Comparison of ENCODE assay signal across 1 cellular context in the genomic region with DNA sequence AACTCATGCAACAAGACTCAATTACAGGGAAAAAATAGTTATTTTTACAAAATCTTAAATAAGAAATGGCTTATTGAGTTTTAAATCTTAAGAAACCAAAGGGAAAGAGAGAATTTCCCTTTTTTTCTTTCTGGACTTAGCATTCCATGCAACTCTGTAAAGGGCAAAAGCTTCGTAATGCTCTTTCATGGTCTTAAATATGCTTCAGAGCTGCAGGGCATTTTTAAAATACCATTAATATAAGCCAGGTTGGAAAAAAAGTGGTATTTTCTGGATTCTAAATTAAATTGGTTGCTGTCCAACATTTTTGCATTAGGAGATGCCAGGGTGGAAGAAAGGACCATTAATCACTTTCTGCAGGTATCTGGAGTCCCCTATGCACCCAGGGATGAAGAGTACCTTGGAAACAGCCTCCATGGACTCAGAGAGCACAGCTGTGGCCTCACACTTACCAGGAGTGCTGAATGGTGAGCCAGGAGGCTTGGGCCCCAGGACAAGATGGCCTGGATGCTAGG.
A peak's percentile ranks its signal among the peaks of the same experiment; 100 is the strongest.
TF ChIP-seq lines count a peak whose summit lies in the region.

No MANE protein-coding gene starts in this region.

TF ChIP-seq in SK-N-SH, 30 proteins besides CTCF, POLR2A, EP300 and RAD21 (continued from another document):
- TF ChIP-seq ZBTB33 (IDR thresholded peaks at IDR 0.05; ENCODE audit: borderline replicate concordance, low read depth) (no peak), GABPA (IDR thresholded peaks at IDR 0.05; ENCODE audit: low read depth) (no peak), RCOR1 (IDR thresholded peaks at IDR 0.05; ENCODE audit: low read length) (no peak), SMC3 (IDR thresholded peaks at IDR 0.05; ENCODE audit: low read depth, low read length) (no peak), NFIC (IDR thresholded peaks at IDR 0.05; ENCODE audit: borderline replicate concordance) (peak; percentile 79), USF2 (IDR thresholded peaks at IDR 0.05; ENCODE audit: borderline replicate concordance, low read depth, low read length) (no peak), RFX5 (IDR thresholded peaks at IDR 0.05; ENCODE audit: low read length) (no peak), POLR2AphosphoS5 (IDR thresholded peaks at IDR 0.05; ENCODE audit: low read depth, low read length) (peak; percentile 35; the same call in 1 of the 2 replicates), SIN3A (IDR thresholded peaks at IDR 0.05; ENCODE audit: borderline replicate concordance, low read depth, low read length) (no peak), NRF1 (IDR thresholded peaks at IDR 0.05; ENCODE audit: low read depth, low read length) (no peak), MEF2A (IDR thresholded peaks at IDR 0.05; ENCODE audit: borderline replicate concordance, low read depth) (no peak), GATA2 (CRISPR knock-in tag; IDR thresholded peaks at IDR 0.05) (no peak), FOXJ3 (CRISPR knock-in tag; IDR thresholded peaks at IDR 0.05) (no peak), CHD2 (IDR thresholded peaks at IDR 0.05; ENCODE audit: low read length, partially characterized antibody) (no peak), YY1 (IDR thresholded peaks at IDR 0.05; ENCODE audit: low read depth) (no peak), REST (IDR thresholded peaks at IDR 0.05; ENCODE audit: low read depth, low read length) (0 out of 2 replicates have a peak, but pooled peaks have one; percentile 42)
- TF ChIP-seq, protein P1, sequence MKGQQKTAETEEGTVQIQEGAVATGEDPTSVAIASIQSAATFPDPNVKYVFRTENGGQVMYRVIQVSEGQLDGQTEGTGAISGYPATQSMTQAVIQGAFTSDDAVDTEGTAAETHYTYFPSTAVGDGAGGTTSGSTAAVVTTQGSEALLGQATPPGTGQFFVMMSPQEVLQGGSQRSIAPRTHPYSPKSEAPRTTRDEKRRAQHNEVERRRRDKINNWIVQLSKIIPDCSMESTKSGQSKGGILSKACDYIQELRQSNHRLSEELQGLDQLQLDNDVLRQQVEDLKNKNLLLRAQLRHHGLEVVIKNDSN (IDR thresholded peaks at IDR 0.05; ENCODE audit: borderline replicate concordance, low read depth), result no peak
- TF ChIP-seq, protein P2, sequence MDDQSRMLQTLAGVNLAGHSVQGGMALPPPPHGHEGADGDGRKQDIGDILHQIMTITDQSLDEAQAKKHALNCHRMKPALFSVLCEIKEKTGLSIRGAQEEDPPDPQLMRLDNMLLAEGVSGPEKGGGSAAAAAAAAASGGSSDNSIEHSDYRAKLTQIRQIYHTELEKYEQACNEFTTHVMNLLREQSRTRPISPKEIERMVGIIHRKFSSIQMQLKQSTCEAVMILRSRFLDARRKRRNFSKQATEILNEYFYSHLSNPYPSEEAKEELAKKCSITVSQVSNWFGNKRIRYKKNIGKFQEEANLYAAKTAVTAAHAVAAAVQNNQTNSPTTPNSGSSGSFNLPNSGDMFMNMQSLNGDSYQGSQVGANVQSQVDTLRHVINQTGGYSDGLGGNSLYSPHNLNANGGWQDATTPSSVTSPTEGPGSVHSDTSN (IDR thresholded peaks at IDR 0.05), result peak; percentile 86
